1 cellular context compared by ENCODE assay signal in genomic region chr14:103920981-103921854, GRCh38.
TF ChIP-seq lines count a peak whose summit lies in the region.

No MANE protein-coding gene starts in this region.

TF ChIP-seq in K562, 482 proteins besides CTCF, POLR2A, EP300 and RAD21 (continued from another document and continues in another):
- TF ChIP-seq, protein P1, sequence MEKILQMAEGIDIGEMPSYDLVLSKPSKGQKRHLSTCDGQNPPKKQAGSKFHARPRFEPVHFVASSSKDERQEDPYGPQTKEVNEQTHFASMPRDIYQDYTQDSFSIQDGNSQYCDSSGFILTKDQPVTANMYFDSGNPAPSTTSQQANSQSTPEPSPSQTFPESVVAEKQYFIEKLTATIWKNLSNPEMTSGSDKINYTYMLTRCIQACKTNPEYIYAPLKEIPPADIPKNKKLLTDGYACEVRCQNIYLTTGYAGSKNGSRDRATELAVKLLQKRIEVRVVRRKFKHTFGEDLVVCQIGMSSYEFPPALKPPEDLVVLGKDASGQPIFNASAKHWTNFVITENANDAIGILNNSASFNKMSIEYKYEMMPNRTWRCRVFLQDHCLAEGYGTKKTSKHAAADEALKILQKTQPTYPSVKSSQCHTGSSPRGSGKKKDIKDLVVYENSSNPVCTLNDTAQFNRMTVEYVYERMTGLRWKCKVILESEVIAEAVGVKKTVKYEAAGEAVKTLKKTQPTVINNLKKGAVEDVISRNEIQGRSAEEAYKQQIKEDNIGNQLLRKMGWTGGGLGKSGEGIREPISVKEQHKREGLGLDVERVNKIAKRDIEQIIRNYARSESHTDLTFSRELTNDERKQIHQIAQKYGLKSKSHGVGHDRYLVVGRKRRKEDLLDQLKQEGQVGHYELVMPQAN (IDR thresholded peaks at IDR 0.05; ENCODE audit: borderline replicate concordance): no peak
- TF ChIP-seq, protein P2, sequence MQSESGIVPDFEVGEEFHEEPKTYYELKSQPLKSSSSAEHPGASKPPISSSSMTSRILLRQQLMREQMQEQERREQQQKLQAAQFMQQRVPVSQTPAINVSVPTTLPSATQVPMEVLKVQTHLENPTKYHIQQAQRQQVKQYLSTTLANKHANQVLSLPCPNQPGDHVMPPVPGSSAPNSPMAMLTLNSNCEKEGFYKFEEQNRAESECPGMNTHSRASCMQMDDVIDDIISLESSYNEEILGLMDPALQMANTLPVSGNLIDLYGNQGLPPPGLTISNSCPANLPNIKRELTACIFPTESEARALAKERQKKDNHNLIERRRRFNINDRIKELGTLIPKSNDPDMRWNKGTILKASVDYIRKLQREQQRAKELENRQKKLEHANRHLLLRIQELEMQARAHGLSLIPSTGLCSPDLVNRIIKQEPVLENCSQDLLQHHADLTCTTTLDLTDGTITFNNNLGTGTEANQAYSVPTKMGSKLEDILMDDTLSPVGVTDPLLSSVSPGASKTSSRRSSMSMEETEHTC (IDR thresholded peaks at IDR 0.05): no peak
- TF ChIP-seq CXXC5 (CRISPR knock-in tag; IDR thresholded peaks at IDR 0.05) (peak; percentile 77), PYGO2 (tag; IDR thresholded peaks at IDR 0.05) (no peak), SPI1 (IDR thresholded peaks at IDR 0.05; ENCODE audit: borderline replicate concordance, low read depth, low read length) (no peak), KLF1 (tag; IDR thresholded peaks at IDR 0.05) (no peak), ATF7 (IDR thresholded peaks at IDR 0.05) (peak; percentile 72), ZNF140 (CRISPR knock-in tag; IDR thresholded peaks at IDR 0.05) (no peak), AFF4 (CRISPR knock-in tag; IDR thresholded peaks at IDR 0.05) (no peak), ZBTB17 (CRISPR knock-in tag; IDR thresholded peaks at IDR 0.05) (no peak), CCAR2 (IDR thresholded peaks at IDR 0.05; ENCODE audit: low read depth, low read length) (no peak), ZBTB2 (IDR thresholded peaks at IDR 0.05) (peak; percentile 60; the same call in 1 of the 2 replicates), SP2 (IDR thresholded peaks at IDR 0.05; ENCODE audit: extremely low read depth, low read depth, low read length, poor library complexity, severe bottlenecking) (peak; percentile 83), CEBPB (tag; IDR thresholded peaks at IDR 0.05) (no peak), DMBX1 (CRISPR knock-in tag; IDR thresholded peaks at IDR 0.05; ENCODE audit: borderline replicate concordance) (no peak), NFE2L1 (tag; IDR thresholded peaks at IDR 0.05; ENCODE audit: borderline replicate concordance, low read depth) (no peak), AFF1 (IDR thresholded peaks at IDR 0.05; ENCODE audit: low read depth in 1 of 2, partially characterized antibody in 2 of 2) (no peak), ZNF639 (CRISPR knock-in tag; conservative IDR thresholded peaks at IDR 0.05 in 1 of 2, IDR thresholded peaks at IDR 0.05 in 1 of 2) (no peak), NFYB (IDR thresholded peaks at IDR 0.05; ENCODE audit: extremely low read depth, insufficient read length) (no peak), ESRRA (IDR thresholded peaks at IDR 0.05; ENCODE audit: borderline replicate concordance, low read depth) (peak; percentile 87; the same call in 1 of the 2 replicates)
- TF ChIP-seq, protein P3, sequence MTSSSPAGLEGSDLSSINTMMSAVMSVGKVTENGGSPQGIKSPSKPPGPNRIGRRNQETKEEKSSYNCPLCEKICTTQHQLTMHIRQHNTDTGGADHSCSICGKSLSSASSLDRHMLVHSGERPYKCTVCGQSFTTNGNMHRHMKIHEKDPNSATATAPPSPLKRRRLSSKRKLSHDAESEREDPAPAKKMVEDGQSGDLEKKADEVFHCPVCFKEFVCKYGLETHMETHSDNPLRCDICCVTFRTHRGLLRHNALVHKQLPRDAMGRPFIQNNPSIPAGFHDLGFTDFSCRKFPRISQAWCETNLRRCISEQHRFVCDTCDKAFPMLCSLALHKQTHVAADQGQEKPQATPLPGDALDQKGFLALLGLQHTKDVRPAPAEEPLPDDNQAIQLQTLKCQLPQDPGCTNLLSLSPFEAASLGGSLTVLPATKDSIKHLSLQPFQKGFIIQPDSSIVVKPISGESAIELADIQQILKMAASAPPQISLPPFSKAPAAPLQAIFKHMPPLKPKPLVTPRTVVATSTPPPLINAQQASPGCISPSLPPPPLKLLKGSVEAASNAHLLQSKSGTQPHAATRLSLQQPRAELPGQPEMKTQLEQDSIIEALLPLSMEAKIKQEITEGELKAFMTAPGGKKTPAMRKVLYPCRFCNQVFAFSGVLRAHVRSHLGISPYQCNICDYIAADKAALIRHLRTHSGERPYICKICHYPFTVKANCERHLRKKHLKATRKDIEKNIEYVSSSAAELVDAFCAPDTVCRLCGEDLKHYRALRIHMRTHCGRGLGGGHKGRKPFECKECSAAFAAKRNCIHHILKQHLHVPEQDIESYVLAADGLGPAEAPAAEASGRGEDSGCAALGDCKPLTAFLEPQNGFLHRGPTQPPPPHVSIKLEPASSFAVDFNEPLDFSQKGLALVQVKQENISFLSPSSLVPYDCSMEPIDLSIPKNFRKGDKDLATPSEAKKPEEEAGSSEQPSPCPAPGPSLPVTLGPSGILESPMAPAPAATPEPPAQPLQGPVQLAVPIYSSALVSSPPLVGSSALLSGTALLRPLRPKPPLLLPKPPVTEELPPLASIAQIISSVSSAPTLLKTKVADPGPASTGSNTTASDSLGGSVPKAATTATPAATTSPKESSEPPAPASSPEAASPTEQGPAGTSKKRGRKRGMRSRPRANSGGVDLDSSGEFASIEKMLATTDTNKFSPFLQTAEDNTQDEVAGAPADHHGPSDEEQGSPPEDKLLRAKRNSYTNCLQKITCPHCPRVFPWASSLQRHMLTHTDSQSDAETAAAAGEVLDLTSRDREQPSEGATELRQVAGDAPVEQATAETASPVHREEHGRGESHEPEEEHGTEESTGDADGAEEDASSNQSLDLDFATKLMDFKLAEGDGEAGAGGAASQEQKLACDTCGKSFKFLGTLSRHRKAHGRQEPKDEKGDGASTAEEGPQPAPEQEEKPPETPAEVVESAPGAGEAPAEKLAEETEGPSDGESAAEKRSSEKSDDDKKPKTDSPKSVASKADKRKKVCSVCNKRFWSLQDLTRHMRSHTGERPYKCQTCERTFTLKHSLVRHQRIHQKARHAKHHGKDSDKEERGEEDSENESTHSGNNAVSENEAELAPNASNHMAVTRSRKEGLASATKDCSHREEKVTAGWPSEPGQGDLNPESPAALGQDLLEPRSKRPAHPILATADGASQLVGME (CRISPR knock-in tag; IDR thresholded peaks at IDR 0.05): no peak
- TF ChIP-seq, protein P4, sequence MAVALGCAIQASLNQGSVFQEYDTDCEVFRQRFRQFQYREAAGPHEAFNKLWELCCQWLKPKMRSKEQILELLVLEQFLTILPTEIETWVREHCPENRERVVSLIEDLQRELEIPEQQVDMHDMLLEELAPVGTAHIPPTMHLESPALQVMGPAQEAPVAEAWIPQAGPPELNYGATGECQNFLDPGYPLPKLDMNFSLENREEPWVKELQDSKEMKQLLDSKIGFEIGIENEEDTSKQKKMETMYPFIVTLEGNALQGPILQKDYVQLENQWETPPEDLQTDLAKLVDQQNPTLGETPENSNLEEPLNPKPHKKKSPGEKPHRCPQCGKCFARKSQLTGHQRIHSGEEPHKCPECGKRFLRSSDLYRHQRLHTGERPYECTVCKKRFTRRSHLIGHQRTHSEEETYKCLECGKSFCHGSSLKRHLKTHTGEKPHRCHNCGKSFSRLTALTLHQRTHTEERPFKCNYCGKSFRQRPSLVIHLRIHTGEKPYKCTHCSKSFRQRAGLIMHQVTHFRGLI (CRISPR knock-in tag; IDR thresholded peaks at IDR 0.05): no peak
